Comparison of ENCODE assay signal across 12 cellular contexts in the genomic region with DNA sequence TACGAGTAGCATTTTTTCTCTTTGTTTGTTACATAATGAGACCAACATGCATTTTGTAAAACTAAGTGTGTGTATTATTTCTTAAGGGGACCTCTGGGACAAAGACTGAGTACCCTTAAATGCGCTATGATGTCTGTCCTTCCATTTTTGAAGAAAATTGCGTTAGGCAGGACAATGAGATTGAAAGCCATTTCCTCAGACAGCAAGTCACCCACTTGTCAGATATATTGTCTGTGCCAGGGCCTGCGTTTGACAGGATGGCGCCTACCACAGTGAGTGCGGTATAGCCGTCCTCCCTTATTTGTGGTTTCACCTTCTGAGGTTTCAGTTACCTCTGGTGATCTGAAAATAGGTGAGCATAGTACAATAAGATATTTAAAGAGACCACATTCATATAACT. TPM values are rescaled to one million over a fixed set of nuclear protein-coding genes. Genes with fewer than 3 reads are reported as not detected.
A peak's percentile ranks its signal among the peaks of the same experiment; 100 is the strongest.
DNase-seq lines count a peak whose midpoint lies in the region; ATAC-seq, FAIRE-seq and TF ChIP-seq lines count a peak whose summit lies in the region.
"Had no signal": no experiment of that assay in that cellular context is flagged by ENCODE, and none has a peak within 500 bp of the region (broad histone marks: within the 10 kb centered on the region; RNA-seq: fewer than 3 reads in every experiment).

No MANE protein-coding gene starts in this region.

- DNase-seq in activated T-helper 1 cell treated with anti-CD3 and anti-CD28 coated beads, Interleukin-12 subunit alpha, Interleukin-12 subunit beta, Interleukin-2, Interleukin-4 antibody, amounts not matched to agents 30 ng/mL and 10 ng/mL and 1 ng/mL, durations not matched to agents 14 hours and 24 hours and 36 hours (ENCODE audit: low spot score): no peak
- DNase-seq in lower lobe of right lung (no peak), D721Med (ENCODE audit: insufficient read length, low spot score) (no peak), NCI-H1930 (lab: John Stamatoyannopoulos, UW) (no peak), NCI-H187 (lab: John Stamatoyannopoulos, UW) (no peak), testis (no peak)
- DNase-seq: IMR-90, NCI-H524 treated with DMSO at 0.1 percent for 48 hours had no signal

- peaks cover 4% of the 10 kb centered on the region for H3K36me3 Mint-ChIP-seq in activated T-helper 1 cell treated with anti-CD3 and anti-CD28 coated beads, Interleukin-12 subunit alpha, Interleukin-12 subunit beta, Interleukin-2, Interleukin-4 antibody, amounts not matched to agents 30 ng/mL and 10 ng/mL and 1 ng/mL, durations not matched to agents 14 hours and 24 hours and 36 hours (ENCODE audit: low read depth)

- H3K27me3 Mint-ChIP-seq in activated T-helper 1 cell treated with anti-CD3 and anti-CD28 coated beads, Interleukin-12 subunit alpha, Interleukin-12 subunit beta, Interleukin-2, Interleukin-4 antibody, amounts not matched to agents 30 ng/mL and 10 ng/mL and 1 ng/mL, durations not matched to agents 14 hours and 24 hours and 36 hours (ENCODE audit: insufficient read depth): no peaks in the 10 kb centered on the region

- peaks cover 37% of the 10 kb centered on the region for H3K4me1 Mint-ChIP-seq in activated T-helper 1 cell treated with anti-CD3 and anti-CD28 coated beads, Interleukin-12 subunit alpha, Interleukin-12 subunit beta, Interleukin-2, Interleukin-4 antibody, amounts not matched to agents 30 ng/mL and 10 ng/mL and 1 ng/mL, durations not matched to agents 14 hours and 24 hours and 36 hours (ENCODE audit: low read depth)

- no peak for ATAC-seq in lower lobe of right lung
- ATAC-seq: pancreas had no signal

- peaks cover 67% of the 10 kb centered on the region for H3K79me2 ChIP-seq in Loucy (ENCODE audit: insufficient read depth, low read length)

- no peaks in the 10 kb centered on the region for H3K9me2 ChIP-seq in Loucy (replicated peaks; ENCODE audit: low read depth, low read length)

- H3K27me3 ChIP-seq in BLaER1 (no peaks in the 10 kb centered on the region), Loucy (ENCODE audit: insufficient read depth, low read length, poor library complexity, severe bottlenecking) (no peaks in the 10 kb centered on the region), lower lobe of right lung (ENCODE audit: low read depth) (no peaks in the 10 kb centered on the region), testis (no peaks in the 10 kb centered on the region)
- H3K27me3 ChIP-seq: pancreas had no signal

- no peaks in the 10 kb centered on the region for H3K9me3 Mint-ChIP-seq in activated T-helper 1 cell treated with anti-CD3 and anti-CD28 coated beads, Interleukin-12 subunit alpha, Interleukin-12 subunit beta, Interleukin-2, Interleukin-4 antibody, amounts not matched to agents 30 ng/mL and 10 ng/mL and 1 ng/mL, durations not matched to agents 14 hours and 24 hours and 36 hours

- no peak overlapping the region for H3K9ac ChIP-seq in BLaER1
- H3K9ac ChIP-seq in Loucy (ENCODE audit: low read depth, low read length, poor library complexity, severe bottlenecking): peak overlapping the region; percentile 74

- peaks cover 30% of the 10 kb centered on the region for H3K36me3 ChIP-seq in BLaER1
- H3K36me3 ChIP-seq in Loucy (ENCODE audit: insufficient read depth, low read length): no peaks in the 10 kb centered on the region
- H3K36me3 ChIP-seq in lower lobe of right lung: peaks cover 17% of the 10 kb centered on the region
- no peaks in the 10 kb centered on the region for H3K36me3 ChIP-seq in testis (ENCODE audit: low read depth, missing control alignments)
- H3K36me3 ChIP-seq: pancreas had no signal

- H3K4me3 ChIP-seq in BLaER1 (no peak overlapping the region; the same call in 1 of the 2 replicates), Loucy (ENCODE audit: low read length, poor library complexity, severe bottlenecking) (peak overlapping the region; percentile 78), lower lobe of right lung (peak overlapping the region; percentile 20), testis (no peak overlapping the region)

- H3K9me3 ChIP-seq in BLaER1 (no peaks in the 10 kb centered on the region), Loucy (ENCODE audit: insufficient read depth, low read depth, low read length) (no peaks in the 10 kb centered on the region), lower lobe of right lung (no peaks in the 10 kb centered on the region), testis (no peaks in the 10 kb centered on the region)
- H3K9me3 ChIP-seq: pancreas had no signal

- H3K4me3 Mint-ChIP-seq in activated T-helper 1 cell treated with anti-CD3 and anti-CD28 coated beads, Interleukin-12 subunit alpha, Interleukin-12 subunit beta, Interleukin-2, Interleukin-4 antibody, amounts not matched to agents 30 ng/mL and 10 ng/mL and 1 ng/mL, durations not matched to agents 14 hours and 24 hours and 36 hours: peak overlapping the region; percentile 47

- WGBS in testis, 2 donors: 70 to 74% methylated on average over 7 of the region's 7 CpGs

- peaks cover 64% of the 10 kb centered on the region for H4K20me1 ChIP-seq in BLaER1
- peaks cover 44% of the 10 kb centered on the region for H4K20me1 ChIP-seq in Loucy (ENCODE audit: insufficient read depth, low read length, poor library complexity, severe bottlenecking)

- no peak for FAIRE-seq in D721Med (lab: Jason Lieb, UNC)
- FAIRE-seq: pancreas had no signal

- H3K4me2 ChIP-seq in BLaER1: peak overlapping the region; percentile 90
- H3K4me2 ChIP-seq in Loucy (ENCODE audit: low read depth, low read length, poor library complexity, severe bottlenecking): peak overlapping the region; percentile 97

- no peak overlapping the region for H3K27ac ChIP-seq in BLaER1
- H3K27ac ChIP-seq in lower lobe of right lung: peak overlapping the region; percentile 15
- H3K27ac ChIP-seq in testis: no peak overlapping the region
- H3K27ac ChIP-seq: epithelial cell of prostate, pancreas had no signal

- H3K27ac Mint-ChIP-seq in activated T-helper 1 cell treated with anti-CD3 and anti-CD28 coated beads, Interleukin-12 subunit alpha, Interleukin-12 subunit beta, Interleukin-2, Interleukin-4 antibody, amounts not matched to agents 30 ng/mL and 10 ng/mL and 1 ng/mL, durations not matched to agents 14 hours and 24 hours and 36 hours: no peak overlapping the region

- H3K4me1 ChIP-seq in BLaER1 (peaks cover 70% of the 10 kb centered on the region), Loucy (ENCODE audit: insufficient read depth, low read length, poor library complexity, severe bottlenecking) (peaks cover 61% of the 10 kb centered on the region), lower lobe of right lung (peaks cover 65% of the 10 kb centered on the region), testis (peaks cover 24% of the 10 kb centered on the region)

- no peak overlapping the region for H2AFZ ChIP-seq in Loucy (ENCODE audit: low read length)

- no peak for TF ChIP-seq POLR2A in testis (IDR thresholded peaks at IDR 0.05)

- TF ChIP-seq CTCF in Loucy (conservative IDR thresholded peaks at IDR 0.05; ENCODE audit: low read length) (no peak), lower lobe of right lung (IDR thresholded peaks at IDR 0.05) (no peak), D721Med (IDR thresholded peaks at IDR 0.05; ENCODE audit: insufficient read depth, missing control alignments) (no peak), testis (IDR thresholded peaks at IDR 0.05) (no peak)

- peaks cover 14% of the 10 kb centered on the region for H3F3A ChIP-seq in Loucy (ENCODE audit: low read depth)

- intact Hi-C loops in activated T-helper 1 cell treated with anti-CD3 and anti-CD28 coated beads, Interleukin-12 subunit alpha, Interleukin-12 subunit beta, Interleukin-2, Interleukin-4 antibody, amounts not matched to agents 30 ng/mL and 10 ng/mL and 1 ng/mL, durations not matched to agents 14 hours and 24 hours and 36 hours (cut with micrococcal nuclease): loop anchor here (5.0 kb wide), 1 partner anchor 81 kb away; no protein-coding TSS in a partner anchor
- intact Hi-C loops in lower lobe of right lung (cut with DNase I): no loop called here
- intact Hi-C loops in testis (cut with DNase I; ENCODE audit: low total_unique reads): no loop called here

RNA-seq across cellular contexts. Expression of gene AP2A2, which starts 2.2 kb away (rescaled TPM):
- total RNA-seq in activated T-helper 1 cell treated with anti-CD3 and anti-CD28 coated beads, Interleukin-12 subunit alpha, Interleukin-12 subunit beta, Interleukin-2, Interleukin-4 antibody, amounts not matched to agents 30 ng/mL and 10 ng/mL and 1 ng/mL, durations not matched to agents 14 hours and 24 hours and 36 hours: 49.7 and 60.4 TPM in 2 replicates
- total RNA-seq in lower lobe of right lung (130 TPM), testis (10 to 100 TPM; 82.0 to 95.0 TPM)
- 106 TPM for polyA plus RNA-seq in testis (ENCODE audit: insufficient read depth, low read depth, low replicate concordance)

RNA-seq across cellular contexts. Expression of gene CHID1, which starts 17.3 kb away (rescaled TPM):
- 108 and 110 TPM in 2 replicates for total RNA-seq in activated T-helper 1 cell treated with anti-CD3 and anti-CD28 coated beads, Interleukin-12 subunit alpha, Interleukin-12 subunit beta, Interleukin-2, Interleukin-4 antibody, amounts not matched to agents 30 ng/mL and 10 ng/mL and 1 ng/mL, durations not matched to agents 14 hours and 24 hours and 36 hours
- total RNA-seq in lower lobe of right lung (65.0 TPM), testis (100 to 1,000 TPM; 146 to 176 TPM)
- 134 TPM for polyA plus RNA-seq in testis (ENCODE audit: insufficient read depth, low read depth, low replicate concordance)

Comparison
In these comparisons a context has a peak if more than half of its experiments do, and no peak if none do; other contexts are left out.
1. H3K4me3 ChIP-seq: peak in Loucy (single experiment) and lower lobe of right lung (single experiment); none in BLaER1 (single experiment) and testis (0 of 2).